In genomic region chr5:126443374-126443851, GRCh38 we compare ENCODE assay signal across 10 cellular contexts. TPM values are rescaled to one million over a fixed set of nuclear protein-coding genes. Genes with fewer than 3 reads are reported as not detected.
DNase-seq lines count a peak whose midpoint lies in the region; ATAC-seq and TF ChIP-seq lines count a peak whose summit lies in the region.
"Had no signal": no experiment of that assay in that cellular context is flagged by ENCODE, and none has a peak within 500 bp of the region (broad histone marks: within the 10 kb centered on the region; RNA-seq: fewer than 3 reads in every experiment).

No MANE protein-coding gene starts in this region.

- H3K36me3 Mint-ChIP-seq in activated CD4-positive, alpha-beta memory T cell treated with anti-CD3 and anti-CD28 coated beads, Interleukin-2, amount 10 ng/mL, durations not matched to agents 7 days and 5 days (ENCODE audit: low read depth), result peaks cover 21% of the 10 kb centered on the region
- peaks cover 25% of the 10 kb centered on the region for H3K36me3 Mint-ChIP-seq in type B pancreatic cell

- H3K27me3 Mint-ChIP-seq in activated CD4-positive, alpha-beta memory T cell treated with anti-CD3 and anti-CD28 coated beads, Interleukin-2, amount 10 ng/mL, durations not matched to agents 7 days and 5 days, result no peaks in the 10 kb centered on the region
- H3K27me3 Mint-ChIP-seq in type B pancreatic cell, result no peaks in the 10 kb centered on the region

- DNase-seq in cardiac muscle cell (ENCODE audit: low read depth in 1 of 2, low spot score in 1 of 2) (no peak), cardiac septum (ENCODE audit: low spot score) (no peak), type B pancreatic cell (ENCODE audit: extremely low spot score, unreplicated experiment) (no peak), CD1c-positive myeloid dendritic cell (ENCODE audit: extremely low spot score) (no peak), AG08395 (ENCODE audit: low spot score) (no peak)
- no peak for DNase-seq in activated CD4-positive, alpha-beta memory T cell treated with anti-CD3 and anti-CD28 coated beads, Interleukin-2, amount 10 ng/mL, durations not matched to agents 7 days and 5 days
- no peak for DNase-seq in activated effector memory CD4-positive, alpha-beta T cell treated with anti-CD3 and anti-CD28 coated beads, Interleukin-2, amount 50 U/mL, for 16 hours

- TF ChIP-seq CTCF in cardiac muscle cell (IDR thresholded peaks at IDR 0.05; ENCODE audit: low read depth, low read length) (no peak), type B pancreatic cell (conservative IDR thresholded peaks at IDR 0.05) (no peak)

- POLR2A ChIA-PET in activated CD4-positive, alpha-beta memory T cell treated with anti-CD3 and anti-CD28 coated beads, Interleukin-2, amount 10 ng/mL, durations not matched to agents 7 days and 5 days (lab: Charles Lee), result interaction anchor here (4.9 kb wide), 1 partner anchor 20 kb away, joined by 51 read pairs; the partner anchor contains the start of gene GRAMD2B

- no peak overlapping the region for H3K4me3 ChIP-seq in cardiac muscle cell

- peaks cover 10% of the 10 kb centered on the region for H3K4me1 ChIP-seq in cardiac muscle cell (ENCODE audit: low read depth)

- peak overlapping the region; percentile 56 for H3K27ac Mint-ChIP-seq in activated CD4-positive, alpha-beta memory T cell treated with anti-CD3 and anti-CD28 coated beads, Interleukin-2, amount 10 ng/mL, durations not matched to agents 7 days and 5 days
- peak overlapping the region; percentile 61 for H3K27ac Mint-ChIP-seq in type B pancreatic cell

- no peak overlapping the region for H3K4me3 Mint-ChIP-seq in activated CD4-positive, alpha-beta memory T cell treated with anti-CD3 and anti-CD28 coated beads, Interleukin-2, amount 10 ng/mL, durations not matched to agents 7 days and 5 days
- no peak overlapping the region for H3K4me3 Mint-ChIP-seq in type B pancreatic cell

- H3K9me3 ChIP-seq in cardiac muscle cell (ENCODE audit: low read depth), result no peaks in the 10 kb centered on the region
- H3K9me3 ChIP-seq: neutrophil had no signal

- no peaks in the 10 kb centered on the region for H3K27me3 ChIP-seq in cardiac muscle cell
- H3K27me3 ChIP-seq: neutrophil had no signal

- H3K27ac ChIP-seq in cardiac muscle cell, result peak overlapping the region; percentile 32
- H3K27ac ChIP-seq: KMS-11, neutrophil had no signal

- peaks cover 56% of the 10 kb centered on the region for H3K4me1 Mint-ChIP-seq in activated CD4-positive, alpha-beta memory T cell treated with anti-CD3 and anti-CD28 coated beads, Interleukin-2, amount 10 ng/mL, durations not matched to agents 7 days and 5 days
- H3K4me1 Mint-ChIP-seq in type B pancreatic cell (ENCODE audit: unreplicated experiment), result peaks cover 11% of the 10 kb centered on the region

- ATAC-seq in HG02885 (IDR thresholded peaks at IDR 0.05; ENCODE audit: poor library complexity, unreplicated experiment), result peak; percentile 89

- H3K36me3 ChIP-seq in cardiac muscle cell, result no peaks in the 10 kb centered on the region
- H3K36me3 ChIP-seq: neutrophil had no signal

- H3K9me3 Mint-ChIP-seq in activated CD4-positive, alpha-beta memory T cell treated with anti-CD3 and anti-CD28 coated beads, Interleukin-2, amount 10 ng/mL, durations not matched to agents 7 days and 5 days, result no peaks in the 10 kb centered on the region
- peaks cover 6% of the 10 kb centered on the region for H3K9me3 Mint-ChIP-seq in type B pancreatic cell

- intact Hi-C loops in cardiac septum (cut with DNase I), result no loop called here

- CTCF ChIA-PET in activated CD4-positive, alpha-beta memory T cell treated with anti-CD3 and anti-CD28 coated beads, Interleukin-2, amount 10 ng/mL, durations not matched to agents 7 days and 5 days (lab: Charles Lee), result interaction anchor here (0.7 to 1.8 kb wide), 3 partner anchors 19 to 58 kb away, joined by 3 to 6 read pairs (median 5); no protein-coding TSS in a partner anchor

RNA-seq across cellular contexts. Expression of gene GRAMD2B, which starts 20.2 kb away (rescaled TPM):
- total RNA-seq in cardiac muscle cell (17.7 and 19.5 TPM in 2 replicates), cardiac septum (33.4 TPM), type B pancreatic cell (ENCODE audit: low replicate concordance) (18.3 and 21.5 TPM in 2 replicates)
- polyA plus RNA-seq in cardiac muscle cell, result 13.3 and 26.8 TPM in 2 replicates
- 1 to 10 TPM; 4.6 to 5.0 TPM for total RNA-seq in activated CD4-positive, alpha-beta memory T cell treated with anti-CD3 and anti-CD28 coated beads, Interleukin-2, amount 10 ng/mL, durations not matched to agents 7 days and 5 days
